Comparison of ENCODE assay signal across 14 cellular contexts in genomic region chr1:193437785-193438184, GRCh38.
DNase-seq lines count a peak whose midpoint lies in the region; ATAC-seq lines count a peak whose summit lies in the region.
"Had no signal": no experiment of that assay in that cellular context is flagged by ENCODE, and none has a peak within 500 bp of the region (broad histone marks: within the 10 kb centered on the region; RNA-seq: fewer than 3 reads in every experiment).

No MANE protein-coding gene starts in this region.

- no peak overlapping the region for H3K4me3 Mint-ChIP-seq in activated CD8-positive, alpha-beta T cell treated with anti-CD3 and anti-CD28 coated beads, Interleukin-2, amount 10 ng/mL, durations not matched to agents 7 days and 5 days

- CTCF ChIA-PET in activated CD8-positive, alpha-beta T cell treated with anti-CD3 and anti-CD28 coated beads, Interleukin-2, amount 10 ng/mL, durations not matched to agents 7 days and 5 days (lab: Charles Lee) = interaction anchor here (1.2 kb wide), 1 partner anchor 27 kb away, joined by 3 read pairs; no protein-coding TSS in a partner anchor

- no peaks in the 10 kb centered on the region for H3K27me3 Mint-ChIP-seq in activated CD8-positive, alpha-beta T cell treated with anti-CD3 and anti-CD28 coated beads, Interleukin-2, amount 10 ng/mL, durations not matched to agents 7 days and 5 days (ENCODE audit: low read depth)

- H3K9me3 Mint-ChIP-seq in activated CD8-positive, alpha-beta T cell treated with anti-CD3 and anti-CD28 coated beads, Interleukin-2, amount 10 ng/mL, durations not matched to agents 7 days and 5 days (ENCODE audit: insufficient read depth) = peaks cover 49% of the 10 kb centered on the region

- H3K4me1 Mint-ChIP-seq in activated CD8-positive, alpha-beta T cell treated with anti-CD3 and anti-CD28 coated beads, Interleukin-2, amount 10 ng/mL, durations not matched to agents 7 days and 5 days (ENCODE audit: low read depth) = peaks cover 35% of the 10 kb centered on the region

- ATAC-seq in GM18499 (IDR thresholded peaks at IDR 0.05; ENCODE audit: insufficient read depth, unreplicated experiment) (peak; percentile 79), GM19467 (IDR thresholded peaks at IDR 0.05; ENCODE audit: unreplicated experiment) (peak; percentile 44), HG03045 (IDR thresholded peaks at IDR 0.05; ENCODE audit: unreplicated experiment) (peak; percentile 81)
- ATAC-seq in activated CD8-positive, alpha-beta T cell treated with anti-CD3 and anti-CD28 coated beads, Interleukin-2, amount 10 ng/mL, durations not matched to agents 7 days and 5 days = no peak
- ATAC-seq: heart right ventricle had no signal

- peak overlapping the region; percentile 67 for H3K27ac Mint-ChIP-seq in activated CD8-positive, alpha-beta T cell treated with anti-CD3 and anti-CD28 coated beads, Interleukin-2, amount 10 ng/mL, durations not matched to agents 7 days and 5 days

- POLR2A ChIA-PET in activated CD8-positive, alpha-beta T cell treated with anti-CD3 and anti-CD28 coated beads, Interleukin-2, amount 10 ng/mL, durations not matched to agents 7 days and 5 days (lab: Charles Lee) = interaction anchor here (0.6 kb wide), 1 partner anchor 30 kb away, joined by 3 read pairs; no protein-coding TSS in a partner anchor

- peaks cover 73% of the 10 kb centered on the region for H3K36me3 Mint-ChIP-seq in activated CD8-positive, alpha-beta T cell treated with anti-CD3 and anti-CD28 coated beads, Interleukin-2, amount 10 ng/mL, durations not matched to agents 7 days and 5 days (ENCODE audit: low read depth)

- DNase-seq in activated CD8-positive, alpha-beta T cell treated with anti-CD3 and anti-CD28 coated beads, Interleukin-2, amount 10 ng/mL, durations not matched to agents 7 days and 5 days = no peak
- DNase-seq in Ammon's horn (ENCODE audit: low spot score) (no peak), SW 1271 (lab: John Stamatoyannopoulos, UW) (no peak), SKM-1 treated with dmso at 0.1 percent for 144 hours (lab: John Stamatoyannopoulos, UW; ENCODE audit: unreplicated experiment) (no peak), glomerular visceral epithelial cell (ENCODE audit: extremely low spot score) (no peak)
- DNase-seq: Calu3, caudate nucleus, H7, heart right ventricle, NCI-H1092, SHP77 treated with DMSO at 0.1 percent for 48 hours had no signal
